17 cellular contexts compared by ENCODE assay signal in the genomic region with DNA sequence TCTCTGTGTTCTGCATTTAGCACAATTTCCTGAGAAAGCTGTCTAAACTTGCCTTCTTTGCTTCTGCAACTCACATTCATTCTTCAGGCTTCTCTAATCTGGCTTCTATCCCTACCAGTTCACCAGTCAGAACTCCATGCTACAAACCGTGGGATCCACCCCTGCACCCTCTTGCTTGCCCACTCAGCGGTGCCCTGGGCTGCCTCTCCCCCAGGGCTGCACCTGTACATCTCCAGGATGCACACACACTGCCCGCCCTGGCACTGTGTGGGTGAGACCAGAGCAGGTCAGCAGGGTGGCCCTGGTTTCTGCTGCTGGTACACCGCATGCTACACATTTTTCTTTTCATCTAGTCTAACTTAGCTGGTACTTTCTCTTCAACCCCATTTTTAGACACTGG.
DNase-seq lines count a peak whose midpoint lies in the region; ATAC-seq and TF ChIP-seq lines count a peak whose summit lies in the region.
"Had no signal": no experiment of that assay in that cellular context is flagged by ENCODE, and none has a peak within 500 bp of the region (broad histone marks: within the 10 kb centered on the region; RNA-seq: fewer than 3 reads in every experiment).

No MANE protein-coding gene starts in this region.

- H3K27me3 Mint-ChIP-seq in osteocyte (ENCODE audit: unreplicated experiment): no peaks in the 10 kb centered on the region
- H3K27me3 Mint-ChIP-seq: stimulated activated naive CD8-positive, alpha-beta T cell treated with anti-CD3 and anti-CD28 coated beads, Interleukin-15, amount 100 ng/mL, for 72 hours had no signal

- H3K27ac ChIP-seq in SK-N-SH (ENCODE audit: low read depth in 2 of 2, low read length in 1 of 2) (no peak overlapping the region; a peak in 1 of 4 replicates), RWPE1 (peak overlapping the region; percentile 27), foreskin keratinocyte (no peak overlapping the region)
- H3K27ac ChIP-seq: 22Rv1 had no signal

- H3K4me1 Mint-ChIP-seq in osteocyte (ENCODE audit: unreplicated experiment): peaks cover 40% of the 10 kb centered on the region

- no peak overlapping the region for H3K4me3 ChIP-seq in SK-N-SH (ENCODE audit: low read depth in 2 of 2, low read length in 1 of 2)
- H3K4me3 ChIP-seq: upper lobe of left lung had no signal

- 0 out of 2 replicates have a peak overlapping the region, but pooled peaks have one; percentile 70 for H3K4me2 ChIP-seq in SK-N-SH

- peak overlapping the region; percentile 43 for H3K4me3 Mint-ChIP-seq in osteocyte (ENCODE audit: unreplicated experiment)

- H3K9me3 Mint-ChIP-seq in osteocyte (ENCODE audit: unreplicated experiment): no peaks in the 10 kb centered on the region

- peak overlapping the region; percentile 93 for H3K27ac Mint-ChIP-seq in osteocyte (ENCODE audit: unreplicated experiment)

- POLR2A ChIA-PET in SK-N-SH (lab: Yijun Ruan, JAX) (no interaction called here), RWPE1 (lab: Yijun Ruan, JAX; ENCODE audit: low non-redundant PET) (no interaction called here)

- 100% methylated on average over 4 of the region's 4 CpGs for WGBS in SK-N-SH (ENCODE audit: low lambda C conversion rate)

- TF ChIP-seq EP300 in SK-N-SH (IDR thresholded peaks at IDR 0.05; ENCODE audit: borderline replicate concordance in 1 of 2, low read depth in 1 of 2, low read length in 1 of 2): no peak

- no peak overlapping the region for H2AFZ ChIP-seq in SK-N-SH (ENCODE audit: low read depth)

- H4K20me1 ChIP-seq in SK-N-SH (ENCODE audit: insufficient read depth): no peaks in the 10 kb centered on the region

- H3K9me2 ChIP-seq in SK-N-SH: no peaks in the 10 kb centered on the region

- H3K9ac ChIP-seq in SK-N-SH: no peak overlapping the region

- no peaks in the 10 kb centered on the region for H3K9me3 ChIP-seq in SK-N-SH
- H3K9me3 ChIP-seq: heart left ventricle, upper lobe of left lung had no signal

- TF ChIP-seq CTCF in SK-N-SH (IDR thresholded peaks at IDR 0.05) (no peak), RWPE1 (conservative IDR thresholded peaks at IDR 0.05; ENCODE audit: low read depth) (no peak), foreskin keratinocyte (conservative IDR thresholded peaks at IDR 0.05) (no peak), osteocyte (IDR thresholded peaks at IDR 0.05) (no peak)

- CTCF ChIA-PET in SK-N-SH (lab: Yijun Ruan, JAX) (interaction anchor here (0.5 to 2.3 kb wide), 7 partner anchors 10 to 1028 kb away, joined by 3 to 12 read pairs (median 3); no protein-coding TSS in a partner anchor), RWPE1 (lab: Yijun Ruan, JAX) (interaction anchor here (0.6 to 1.0 kb wide), 2 partner anchors 15 to 76 kb away, joined by 4 to 7 read pairs; no protein-coding TSS in a partner anchor)

- H3K4me1 ChIP-seq in SK-N-SH (ENCODE audit: control insufficient read depth in 1 of 2, insufficient read depth in 2 of 2, low read depth in 1 of 2, low read length in 1 of 2) (peaks cover 21 to 22% of the 10 kb centered on the region in 2 experiments), foreskin keratinocyte (no peaks in the 10 kb centered on the region)

- H3K36me3 Mint-ChIP-seq in osteocyte (ENCODE audit: unreplicated experiment): peaks cover 4% of the 10 kb centered on the region

- no peaks in the 10 kb centered on the region for H3K79me2 ChIP-seq in SK-N-SH (ENCODE audit: insufficient read depth)

- H3K36me3 ChIP-seq in SK-N-SH (replicated peaks in 1 of 2; ENCODE audit: control insufficient read depth in 1 of 2, insufficient read depth in 2 of 2, low read length in 1 of 2): no peaks in the 10 kb centered on the region
- H3K36me3 ChIP-seq: heart left ventricle, upper lobe of left lung had no signal

- H3F3A ChIP-seq in SK-N-SH (replicated peaks; ENCODE audit: insufficient read depth): peaks cover 5% of the 10 kb centered on the region

- no peak for TF ChIP-seq RAD21 in SK-N-SH (IDR thresholded peaks at IDR 0.05; ENCODE audit: low read length)

- DNase-seq in SK-N-SH (no peak), RWPE1 (ENCODE audit: low spot score) (no peak), foreskin keratinocyte (peak; percentile 13 to 33), osteocyte (ENCODE audit: extremely low spot score, unreplicated experiment) (no peak), RPMI8226 (no peak), NCI-H524 (lab: John Stamatoyannopoulos, UW) (no peak)
- DNase-seq: activated gamma-delta T cell; anterior cingulate cortex; heart left ventricle; NCI-H1930; NCI-H510A; stimulated activated naive CD8-positive, alpha-beta T cell treated with anti-CD3 and anti-CD28 coated beads, Interleukin-15, amount 100 ng/mL, for 72 hours had no signal

- ATAC-seq in SK-N-SH treated with all-trans-retinoic acid at 6 μM for 48 hours: no peak
- ATAC-seq in foreskin keratinocyte: peak; percentile 55
- ATAC-seq in GM18861 (IDR thresholded peaks at IDR 0.05; ENCODE audit: unreplicated experiment): no peak
- ATAC-seq: Right ventricle myocardium inferior; stimulated activated naive CD8-positive, alpha-beta T cell treated with anti-CD3 and anti-CD28 coated beads, Interleukin-15, amount 100 ng/mL, for 72 hours had no signal

- H3K27me3 ChIP-seq in SK-N-SH (ENCODE audit: insufficient read depth) (no peaks in the 10 kb centered on the region), foreskin keratinocyte (no peaks in the 10 kb centered on the region)
- H3K27me3 ChIP-seq: heart left ventricle, upper lobe of left lung had no signal

TF ChIP-seq in SK-N-SH, 30 proteins besides CTCF, POLR2A, EP300 and RAD21:
- TF ChIP-seq, protein P1, sequence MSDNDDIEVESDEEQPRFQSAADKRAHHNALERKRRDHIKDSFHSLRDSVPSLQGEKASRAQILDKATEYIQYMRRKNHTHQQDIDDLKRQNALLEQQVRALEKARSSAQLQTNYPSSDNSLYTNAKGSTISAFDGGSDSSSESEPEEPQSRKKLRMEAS (IDR thresholded peaks at IDR 0.05; ENCODE audit: low read depth): no peak
- TF ChIP-seq MEF2A (IDR thresholded peaks at IDR 0.05; ENCODE audit: borderline replicate concordance, low read depth) (no peak), RXRA (IDR thresholded peaks at IDR 0.05; ENCODE audit: borderline replicate concordance, low read depth) (no peak), TCF12 (IDR thresholded peaks at IDR 0.05) (no peak), SIN3A (IDR thresholded peaks at IDR 0.05; ENCODE audit: borderline replicate concordance, low read depth, low read length) (no peak)
- TF ChIP-seq, protein P2, sequence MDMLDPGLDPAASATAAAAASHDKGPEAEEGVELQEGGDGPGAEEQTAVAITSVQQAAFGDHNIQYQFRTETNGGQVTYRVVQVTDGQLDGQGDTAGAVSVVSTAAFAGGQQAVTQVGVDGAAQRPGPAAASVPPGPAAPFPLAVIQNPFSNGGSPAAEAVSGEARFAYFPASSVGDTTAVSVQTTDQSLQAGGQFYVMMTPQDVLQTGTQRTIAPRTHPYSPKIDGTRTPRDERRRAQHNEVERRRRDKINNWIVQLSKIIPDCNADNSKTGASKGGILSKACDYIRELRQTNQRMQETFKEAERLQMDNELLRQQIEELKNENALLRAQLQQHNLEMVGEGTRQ (IDR thresholded peaks at IDR 0.05; ENCODE audit: borderline replicate concordance, low read depth, low read length): no peak
- TF ChIP-seq, protein P3, sequence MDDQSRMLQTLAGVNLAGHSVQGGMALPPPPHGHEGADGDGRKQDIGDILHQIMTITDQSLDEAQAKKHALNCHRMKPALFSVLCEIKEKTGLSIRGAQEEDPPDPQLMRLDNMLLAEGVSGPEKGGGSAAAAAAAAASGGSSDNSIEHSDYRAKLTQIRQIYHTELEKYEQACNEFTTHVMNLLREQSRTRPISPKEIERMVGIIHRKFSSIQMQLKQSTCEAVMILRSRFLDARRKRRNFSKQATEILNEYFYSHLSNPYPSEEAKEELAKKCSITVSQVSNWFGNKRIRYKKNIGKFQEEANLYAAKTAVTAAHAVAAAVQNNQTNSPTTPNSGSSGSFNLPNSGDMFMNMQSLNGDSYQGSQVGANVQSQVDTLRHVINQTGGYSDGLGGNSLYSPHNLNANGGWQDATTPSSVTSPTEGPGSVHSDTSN (IDR thresholded peaks at IDR 0.05): no peak

TF ChIP-seq in SK-N-SH treated with all-trans-retinoic acid at 6 μM for 48 hours, 23 proteins besides CTCF, POLR2A, EP300 and RAD21:
- TF ChIP-seq SNAI2 (CRISPR knock-in tag; IDR thresholded peaks at IDR 0.05) (no peak), BACH2 (CRISPR knock-in tag; IDR thresholded peaks at IDR 0.05; ENCODE audit: borderline replicate concordance) (no peak), CSDC2 (CRISPR knock-in tag; IDR thresholded peaks at IDR 0.05) (no peak), TCF4 (CRISPR knock-in tag; IDR thresholded peaks at IDR 0.05; ENCODE audit: borderline replicate concordance) (no peak)
- TF ChIP-seq, protein P4, sequence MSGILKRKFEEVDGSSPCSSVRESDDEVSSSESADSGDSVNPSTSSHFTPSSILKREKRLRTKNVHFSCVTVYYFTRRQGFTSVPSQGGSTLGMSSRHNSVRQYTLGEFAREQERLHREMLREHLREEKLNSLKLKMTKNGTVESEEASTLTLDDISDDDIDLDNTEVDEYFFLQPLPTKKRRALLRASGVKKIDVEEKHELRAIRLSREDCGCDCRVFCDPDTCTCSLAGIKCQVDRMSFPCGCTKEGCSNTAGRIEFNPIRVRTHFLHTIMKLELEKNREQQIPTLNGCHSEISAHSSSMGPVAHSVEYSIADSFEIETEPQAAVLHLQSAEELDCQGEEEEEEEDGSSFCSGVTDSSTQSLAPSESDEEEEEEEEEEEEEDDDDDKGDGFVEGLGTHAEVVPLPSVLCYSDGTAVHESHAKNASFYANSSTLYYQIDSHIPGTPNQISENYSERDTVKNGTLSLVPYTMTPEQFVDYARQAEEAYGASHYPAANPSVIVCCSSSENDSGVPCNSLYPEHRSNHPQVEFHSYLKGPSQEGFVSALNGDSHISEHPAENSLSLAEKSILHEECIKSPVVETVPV (CRISPR knock-in tag; IDR thresholded peaks at IDR 0.05): no peak
- TF ChIP-seq, protein P5, sequence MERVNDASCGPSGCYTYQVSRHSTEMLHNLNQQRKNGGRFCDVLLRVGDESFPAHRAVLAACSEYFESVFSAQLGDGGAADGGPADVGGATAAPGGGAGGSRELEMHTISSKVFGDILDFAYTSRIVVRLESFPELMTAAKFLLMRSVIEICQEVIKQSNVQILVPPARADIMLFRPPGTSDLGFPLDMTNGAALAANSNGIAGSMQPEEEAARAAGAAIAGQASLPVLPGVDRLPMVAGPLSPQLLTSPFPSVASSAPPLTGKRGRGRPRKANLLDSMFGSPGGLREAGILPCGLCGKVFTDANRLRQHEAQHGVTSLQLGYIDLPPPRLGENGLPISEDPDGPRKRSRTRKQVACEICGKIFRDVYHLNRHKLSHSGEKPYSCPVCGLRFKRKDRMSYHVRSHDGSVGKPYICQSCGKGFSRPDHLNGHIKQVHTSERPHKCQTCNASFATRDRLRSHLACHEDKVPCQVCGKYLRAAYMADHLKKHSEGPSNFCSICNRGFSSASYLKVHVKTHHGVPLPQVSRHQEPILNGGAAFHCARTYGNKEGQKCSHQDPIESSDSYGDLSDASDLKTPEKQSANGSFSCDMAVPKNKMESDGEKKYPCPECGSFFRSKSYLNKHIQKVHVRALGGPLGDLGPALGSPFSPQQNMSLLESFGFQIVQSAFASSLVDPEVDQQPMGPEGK (CRISPR knock-in tag; IDR thresholded peaks at IDR 0.05; ENCODE audit: borderline replicate concordance): no peak

Comparison
In these comparisons a context has a peak if more than half of its experiments do, and no peak if none do; other contexts are left out.
1. DNase-seq: peak in foreskin keratinocyte (2 of 2); none in SK-N-SH (single experiment), RWPE1 (single experiment), osteocyte (single experiment), RPMI8226 (single experiment) and NCI-H524 (0 of 2).